Comparison of ENCODE assay signal across 24 cellular contexts in the genomic region with DNA sequence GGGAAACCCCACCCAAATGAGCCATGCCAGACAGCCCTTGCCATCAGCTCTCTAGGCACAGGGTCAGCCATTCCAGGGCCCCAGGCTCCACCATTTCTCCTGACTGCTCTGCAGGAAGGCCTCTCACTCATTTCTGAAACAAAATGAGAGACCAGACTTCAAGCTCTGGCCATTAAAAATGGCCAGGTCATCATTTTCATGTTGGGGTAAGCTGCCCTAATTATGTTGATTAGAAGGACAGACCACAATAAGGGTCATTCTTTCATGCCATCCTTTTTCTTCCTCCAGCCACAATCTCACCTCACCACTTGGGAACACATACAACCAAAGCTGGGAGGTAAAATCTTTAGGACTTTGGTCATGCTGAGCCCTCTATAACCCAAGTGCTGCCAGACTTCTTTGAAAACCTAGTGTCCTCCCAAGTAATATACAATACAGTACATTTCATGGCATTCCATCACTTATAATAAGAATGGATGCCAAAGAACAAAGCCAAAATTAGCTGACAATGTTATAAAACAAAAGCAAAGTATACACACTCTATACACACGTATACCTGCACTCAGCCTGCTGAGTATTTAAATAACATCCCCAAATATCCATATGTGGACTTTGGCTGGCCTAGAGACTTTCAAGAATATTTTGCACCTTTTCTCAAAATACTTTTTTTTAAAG. TPM values are rescaled to one million over a fixed set of nuclear protein-coding genes. Genes with fewer than 3 reads are reported as not detected.
DNase-seq lines count a peak whose midpoint lies in the region; ATAC-seq, FAIRE-seq and TF ChIP-seq lines count a peak whose summit lies in the region.
"Had no signal": no experiment of that assay in that cellular context is flagged by ENCODE, and none has a peak within 500 bp of the region (broad histone marks: within the 10 kb centered on the region; RNA-seq: fewer than 3 reads in every experiment).

No MANE protein-coding gene starts in this region.

- no peak for TF ChIP-seq CTCF in cardiac muscle cell (IDR thresholded peaks at IDR 0.05; ENCODE audit: low read depth, low read length)
- no peak for TF ChIP-seq CTCF in adrenal gland (IDR thresholded peaks at IDR 0.05)
- no peak for TF ChIP-seq CTCF in thyroid gland (IDR thresholded peaks at IDR 0.05)

- FAIRE-seq in small intestine (lab: Jason Lieb, UNC), result no peak

- TF ChIP-seq POLR2A in adrenal gland (IDR thresholded peaks at IDR 0.05) (no peak), thyroid gland (IDR thresholded peaks at IDR 0.05) (no peak)

- H3K27me3 ChIP-seq in cardiac muscle cell, result no peaks in the 10 kb centered on the region
- no peaks in the 10 kb centered on the region for H3K27me3 ChIP-seq in adrenal gland
- no peaks in the 10 kb centered on the region for H3K27me3 ChIP-seq in thyroid gland
- H3K27me3 ChIP-seq in small intestine (ENCODE audit: control insufficient read depth in 2 of 2, insufficient read depth in 2 of 2, low read length in 2 of 2), result no peaks in the 10 kb centered on the region

- H3K27ac ChIP-seq in cardiac muscle cell, result peak overlapping the region; percentile 68
- peak overlapping the region; percentile 66 to 89 (median 73) for H3K27ac ChIP-seq in adrenal gland
- H3K27ac ChIP-seq in thyroid gland, result peak overlapping the region; percentile 10 to 39 (median 38)
- H3K27ac ChIP-seq in small intestine (ENCODE audit: low read depth in 1 of 2, low read length in 1 of 2), result no peak overlapping the region
- H3K27ac ChIP-seq: C4-2B had no signal

- DNase-seq in cardiac muscle cell (ENCODE audit: low read depth in 1 of 2, low spot score in 1 of 2) (no peak), left cardiac atrium (no peak), adrenal gland (peak in 1 of 7 donors; percentile 36), kidney tubule cell (ENCODE audit: low spot score) (peak; percentile 47), thyroid gland (peak; percentile 11 to 15), NCI-H146 (lab: John Stamatoyannopoulos, UW) (no peak), small intestine (no peak), 8988T (no peak)
- DNase-seq: activated CD4-positive, alpha-beta T cell treated with anti-CD3 and anti-CD28 coated beads, Interleukin-2, amount 50 U/mL, for 1 hour; activated CD8-positive, alpha-beta memory T cell treated with anti-CD3 and anti-CD28 coated beads, Interleukin-2, amount 50 U/mL, for 48 hours; activated effector memory CD4-positive, alpha-beta T cell treated with anti-CD3 and anti-CD28 coated beads, Interleukin-2, amount 50 U/mL, for 16 hours; amygdala; cerebellar nuclear complex; DMS 273 treated with DMSO at 0.1 percent for 48 hours; effector CD4-positive, alpha-beta T cell; GDM1; glutamatergic neuron; NCI-H187 treated with DMSO at 0.1 percent for 48 hours; NCI-H2227 treated with DMSO at 0.1 percent for 48 hours; OCI-M1; SHP77 treated with DMSO at 0.1 percent for 48 hours; substantia nigra; T-helper 2 cell had no signal

- no peak for ATAC-seq in left cardiac atrium

- peaks cover 18% of the 10 kb centered on the region for H3K36me3 ChIP-seq in cardiac muscle cell
- peaks cover 0 to 14% of the 10 kb centered on the region in 2 donors for H3K36me3 ChIP-seq in adrenal gland (replicated peaks in 1 of 2)
- peaks cover 0 to 11% of the 10 kb centered on the region in 2 donors for H3K36me3 ChIP-seq in thyroid gland
- H3K36me3 ChIP-seq in small intestine (ENCODE audit: control insufficient read depth in 2 of 2, insufficient read depth in 2 of 2, low read length in 2 of 2), result peaks cover 4 to 6% of the 10 kb centered on the region in 2 donors

- H3K9me3 ChIP-seq in cardiac muscle cell (ENCODE audit: low read depth) (no peaks in the 10 kb centered on the region), adrenal gland (replicated peaks in 1 of 3) (no peaks in the 10 kb centered on the region), thyroid gland (no peaks in the 10 kb centered on the region), small intestine (ENCODE audit: control insufficient read depth, low read depth) (no peaks in the 10 kb centered on the region)

- 68 to 89% (median 76%) methylated on average over 1 of the region's 1 CpG for WGBS in adrenal gland, 4 donors
- WGBS in thyroid gland, 2 donors, result 87 to 92% methylated on average over 1 of the region's 1 CpG
- 76 to 93% (median 78%) methylated on average over 1 of the region's 1 CpG for WGBS in small intestine, 3 donors

- H3K4me1 ChIP-seq in cardiac muscle cell (ENCODE audit: low read depth) (peaks cover 4% of the 10 kb centered on the region), adrenal gland (replicated peaks in 1 of 2) (peaks cover 26 to 29% of the 10 kb centered on the region in 2 donors), thyroid gland (peaks cover 16 to 34% of the 10 kb centered on the region in 2 donors), small intestine (ENCODE audit: control insufficient read depth in 2 of 2, insufficient read depth in 1 of 2, low read depth in 1 of 2, low read length in 1 of 2) (no peaks in the 10 kb centered on the region)

- intact Hi-C loops in left cardiac atrium (cut with DNase I) (no loop called here), adrenal gland (cut with DNase I) (no loop called here), thyroid gland (cut with DNase I) (loop anchor here (10.0 kb wide), 1 partner anchor 111 kb away; no protein-coding TSS in a partner anchor)

- H3K4me3 ChIP-seq in cardiac muscle cell (no peak overlapping the region), adrenal gland (no peak overlapping the region), thyroid gland (replicated peaks in 1 of 3) (no peak overlapping the region), small intestine (ENCODE audit: low read depth in 1 of 2, low read length in 2 of 2) (no peak overlapping the region)

RNA-seq across cellular contexts. Expression of a gene that starts 22.4 kb away (rescaled TPM):
- total RNA-seq in cardiac muscle cell (8.1 and 12.4 TPM in 2 replicates), left cardiac atrium (10 to 100 TPM in 1 of 2 donors, 1 to 10 TPM in 1; 10.0 to 11.0 TPM), adrenal gland (10 to 100 TPM; 15.8 to 26.0 (median 19.3) TPM), thyroid gland (10 to 100 TPM; 19.4 to 86.5 (median 41.6) TPM)
- polyA plus RNA-seq in cardiac muscle cell (9.2 and 15.0 TPM in 2 replicates), adrenal gland (10 to 100 TPM in 1 of 3 donors, 1 to 10 TPM in 2; 4.7 to 24.0 (median 5.9) TPM), small intestine (1 to 10 TPM; 5.9 to 7.8 (median 6.3) TPM)

RNA-seq across cellular contexts. Expression of a gene that starts 59.9 kb away (rescaled TPM):
- 2.1 and 2.2 TPM in 2 replicates for total RNA-seq in cardiac muscle cell
- polyA plus RNA-seq in cardiac muscle cell, result 1.1 and 2.1 TPM in 2 replicates
- 1 to 10 TPM; 1.8 to 4.0 TPM for total RNA-seq in left cardiac atrium
- total RNA-seq in adrenal gland, result 1 to 10 TPM; 1.9 to 5.0 (median 3.4) TPM
- 1 to 10 TPM; 3.8 to 4.8 (median 3.9) TPM for polyA plus RNA-seq in adrenal gland
- total RNA-seq in thyroid gland, result 1 to 10 TPM in 2 of 4 donors, under 1 TPM in 2; 0.59 to 3.9 (median 1.5) TPM
- polyA plus RNA-seq in small intestine, result 1 to 10 TPM; 1.4 to 2.2 (median 1.6) TPM

Comparison
In these comparisons a context has a peak if more than half of its experiments do, and no peak if none do; other contexts are left out.
1. DNase-seq: peak in kidney tubule cell (single experiment) and thyroid gland (2 of 2); none in cardiac muscle cell (0 of 2), left cardiac atrium (single experiment), NCI-H146 (single experiment), small intestine (single experiment) and 8988T (single experiment).
2. H3K27ac ChIP-seq: peak in cardiac muscle cell (single experiment), adrenal gland (5 of 5) and thyroid gland (3 of 3); none in small intestine (0 of 2).